In the genomic region with DNA sequence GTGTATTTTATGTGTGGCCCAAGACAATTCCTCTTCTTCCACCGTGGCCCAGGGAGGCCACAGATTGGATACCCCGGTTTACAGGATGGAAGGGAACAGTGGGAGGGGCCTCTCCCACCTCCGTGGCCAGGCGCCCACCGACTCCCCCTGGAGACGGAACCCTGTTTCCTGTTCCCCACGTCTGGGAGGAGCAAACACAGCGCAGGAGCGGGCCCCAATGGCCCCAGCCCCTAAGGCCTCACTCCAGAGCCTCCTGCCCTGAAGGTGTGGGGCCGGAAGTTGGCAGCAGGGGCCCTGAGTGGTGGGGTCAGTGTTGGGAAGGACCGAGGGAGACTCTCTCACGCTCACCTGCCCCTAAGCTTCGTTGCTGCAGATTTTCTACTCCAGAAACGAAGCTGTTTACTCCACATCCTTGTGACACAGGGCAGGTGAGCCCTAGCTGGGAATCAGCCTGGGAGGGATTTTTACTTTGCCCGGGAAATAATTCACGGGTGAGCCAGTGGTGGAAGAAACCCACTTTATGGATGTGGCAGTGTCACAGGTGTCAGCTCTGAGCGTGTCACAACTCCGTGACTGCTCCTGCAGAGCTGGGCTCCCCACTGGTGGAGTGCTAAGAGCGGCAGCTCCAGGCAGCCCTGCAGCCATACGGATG, we compare ENCODE assay signal across 13 cellular contexts.
"Had no signal": no experiment of that assay in that cellular context is flagged by ENCODE, and none has a peak within 500 bp of the region (broad histone marks: within the 10 kb centered on the region; RNA-seq: fewer than 3 reads in every experiment).

No MANE protein-coding gene starts in this region.

- H3K4me1 ChIP-seq: foreskin keratinocyte, tibial artery, uterus had no signal

- H3K9me3 ChIP-seq: tibial artery, uterus had no signal

- H3K36me3 ChIP-seq: tibial artery, uterus had no signal

- H3K27ac ChIP-seq: foreskin keratinocyte, tibial artery, uterus had no signal

- H3K36me3 Mint-ChIP-seq: immature natural killer cell had no signal

- DNase-seq: activated CD4-positive, alpha-beta T cell treated with anti-CD3 and anti-CD28 coated beads, Interleukin-2, amount 10 ng/mL, durations not matched to agents 7 days and 5 days; activated naive CD4-positive, alpha-beta T cell; dermis blood vessel endothelial cell; effector memory CD8-positive, alpha-beta T cell; foreskin keratinocyte; glutamatergic neuron; immature natural killer cell; left cardiac atrium; stimulated activated CD4-positive, alpha-beta T cell treated with anti-CD3 and anti-CD28 coated beads, Interleukin-2, amount 100 ng/mL, for 48 hours; stimulated activated naive CD4-positive, alpha-beta T cell; tibial artery; uterus had no signal

- H3K4me3 Mint-ChIP-seq: activated CD4-positive, alpha-beta T cell treated with anti-CD3 and anti-CD28 coated beads, Interleukin-2, amount 10 ng/mL, durations not matched to agents 7 days and 5 days; activated T-helper 1 cell treated with anti-CD3 and anti-CD28 coated beads, Interleukin-12 subunit alpha, Interleukin-12 subunit beta, Interleukin-2, Interleukin-4 antibody, amounts not matched to agents 30 ng/mL and 10 ng/mL and 1 ng/mL, durations not matched to agents 14 hours and 24 hours and 36 hours; effector memory CD8-positive, alpha-beta T cell; immature natural killer cell had no signal

- H3K27me3 Mint-ChIP-seq: activated CD4-positive, alpha-beta T cell treated with anti-CD3 and anti-CD28 coated beads, Interleukin-2, amount 10 ng/mL, durations not matched to agents 7 days and 5 days had no signal

- H3K27ac Mint-ChIP-seq: activated CD4-positive, alpha-beta T cell treated with anti-CD3 and anti-CD28 coated beads, Interleukin-2, amount 10 ng/mL, durations not matched to agents 7 days and 5 days; activated T-helper 1 cell treated with anti-CD3 and anti-CD28 coated beads, Interleukin-12 subunit alpha, Interleukin-12 subunit beta, Interleukin-2, Interleukin-4 antibody, amounts not matched to agents 30 ng/mL and 10 ng/mL and 1 ng/mL, durations not matched to agents 14 hours and 24 hours and 36 hours; effector memory CD8-positive, alpha-beta T cell; immature natural killer cell had no signal

- H3K4me3 ChIP-seq: tibial artery, uterus had no signal

- H3K4me1 Mint-ChIP-seq: activated CD4-positive, alpha-beta T cell treated with anti-CD3 and anti-CD28 coated beads, Interleukin-2, amount 10 ng/mL, durations not matched to agents 7 days and 5 days; immature natural killer cell had no signal

- ATAC-seq: effector memory CD8-positive, alpha-beta T cell; foreskin keratinocyte; left cardiac atrium had no signal

- H3K9me3 Mint-ChIP-seq: activated CD4-positive, alpha-beta T cell treated with anti-CD3 and anti-CD28 coated beads, Interleukin-2, amount 10 ng/mL, durations not matched to agents 7 days and 5 days; activated T-helper 1 cell treated with anti-CD3 and anti-CD28 coated beads, Interleukin-12 subunit alpha, Interleukin-12 subunit beta, Interleukin-2, Interleukin-4 antibody, amounts not matched to agents 30 ng/mL and 10 ng/mL and 1 ng/mL, durations not matched to agents 14 hours and 24 hours and 36 hours; effector memory CD8-positive, alpha-beta T cell; immature natural killer cell had no signal

- H3K27me3 ChIP-seq: foreskin keratinocyte, uterus had no signal
